In genomic region chr16:67749436-67750078, GRCh38 we compare ENCODE assay signal across 25 cellular contexts. TPM values are rescaled to one million over a fixed set of nuclear protein-coding genes. Genes with fewer than 3 reads are reported as not detected.
DNase-seq lines count a peak whose midpoint lies in the region; ATAC-seq and TF ChIP-seq lines count a peak whose summit lies in the region.
"Had no signal": no experiment of that assay in that cellular context is flagged by ENCODE, and none has a peak within 500 bp of the region (broad histone marks: within the 10 kb centered on the region; RNA-seq: fewer than 3 reads in every experiment).

No MANE protein-coding gene starts in this region.

- peaks cover 20% of the 10 kb centered on the region for H3K4me1 ChIP-seq in OCI-LY7 (ENCODE audit: insufficient read depth, low read length, poor library complexity, severe bottlenecking)

- H3K79me2 ChIP-seq in OCI-LY7 (ENCODE audit: insufficient read depth, low read depth, low read length), result no peaks in the 10 kb centered on the region

- no peak for TF ChIP-seq CTCF in OCI-LY7 (conservative IDR thresholded peaks at IDR 0.05; ENCODE audit: low read length)
- no peak for TF ChIP-seq CTCF in chondrocyte (IDR thresholded peaks at IDR 0.05)

- no peaks in the 10 kb centered on the region for H3K9me2 ChIP-seq in OCI-LY7 (ENCODE audit: insufficient read depth, low read length)

- H3K27ac Mint-ChIP-seq in stimulated activated memory B cell treated with anti-CD40 and anti-IgM and Interleukin-4, amounts not matched to agents 10 μg/mL and 1 μg/mL and 100 μg/mL, for 72 hours, result peak overlapping the region; percentile 62
- no peak overlapping the region for H3K27ac Mint-ChIP-seq in activated naive CD8-positive, alpha-beta T cell treated with anti-CD3 and anti-CD28 coated beads for 36 hours
- H3K27ac Mint-ChIP-seq in chondrocyte (ENCODE audit: unreplicated experiment), result no peak overlapping the region
- H3K27ac Mint-ChIP-seq: activated naive CD4-positive, alpha-beta T cell treated with anti-CD3 and anti-CD28 coated beads, Interleukin-2, amount 50 U/mL, for 24 hours; HFFc6 had no signal

- H3K4me3 ChIP-seq in OCI-LY7 (ENCODE audit: low read depth, low read length, poor library complexity, severe bottlenecking), result no peak overlapping the region
- H3K4me3 ChIP-seq: dorsolateral prefrontal cortex, SK-N-MC, transverse colon had no signal

- POLR2A ChIA-PET in OCI-LY7 (lab: Charles Lee), result interaction anchor here (0.7 to 1.3 kb wide), 2 partner anchors 12 to 20 kb away, joined by 3 to 6 read pairs; no protein-coding TSS in a partner anchor

- no peak overlapping the region for H2AFZ ChIP-seq in OCI-LY7 (ENCODE audit: low read length)

- H3K9me3 Mint-ChIP-seq in stimulated activated memory B cell treated with anti-CD40 and anti-IgM and Interleukin-4, amounts not matched to agents 10 μg/mL and 1 μg/mL and 100 μg/mL, for 72 hours, result no peaks in the 10 kb centered on the region
- no peaks in the 10 kb centered on the region for H3K9me3 Mint-ChIP-seq in activated naive CD8-positive, alpha-beta T cell treated with anti-CD3 and anti-CD28 coated beads for 36 hours
- H3K9me3 Mint-ChIP-seq in chondrocyte (ENCODE audit: low read depth), result no peaks in the 10 kb centered on the region
- H3K9me3 Mint-ChIP-seq: activated naive CD4-positive, alpha-beta T cell treated with anti-CD3 and anti-CD28 coated beads, Interleukin-2, amount 50 U/mL, for 24 hours; CD4-positive, alpha-beta memory T cell; central memory CD8-positive, alpha-beta T cell; HFFc6; memory B cell; naive B cell had no signal

- peak overlapping the region; percentile 26; the same call in 1 of the 2 replicates for H3K4me2 ChIP-seq in OCI-LY7 (ENCODE audit: low read length)
- H3K4me2 ChIP-seq: KMS-11 had no signal

- H3K4me3 Mint-ChIP-seq in stimulated activated memory B cell treated with anti-CD40 and anti-IgM and Interleukin-4, amounts not matched to agents 10 μg/mL and 1 μg/mL and 100 μg/mL, for 72 hours, result no peak overlapping the region
- H3K4me3 Mint-ChIP-seq in activated naive CD8-positive, alpha-beta T cell treated with anti-CD3 and anti-CD28 coated beads for 36 hours, result no peak overlapping the region
- no peak overlapping the region for H3K4me3 Mint-ChIP-seq in chondrocyte (ENCODE audit: unreplicated experiment)
- H3K4me3 Mint-ChIP-seq: activated naive CD4-positive, alpha-beta T cell treated with anti-CD3 and anti-CD28 coated beads, Interleukin-2, amount 50 U/mL, for 24 hours; CD4-positive, alpha-beta memory T cell; central memory CD8-positive, alpha-beta T cell; HFFc6; T-helper 17 cell had no signal

- CTCF ChIA-PET in OCI-LY7 (lab: Charles Lee; ENCODE audit: unreplicated experiment), result no interaction called here

- intact Hi-C loops in OCI-LY7 (cut with micrococcal nuclease; ENCODE audit: unreplicated experiment), result no loop called here

- H3K27me3 Mint-ChIP-seq in stimulated activated memory B cell treated with anti-CD40 and anti-IgM and Interleukin-4, amounts not matched to agents 10 μg/mL and 1 μg/mL and 100 μg/mL, for 72 hours, result no peaks in the 10 kb centered on the region
- H3K27me3 Mint-ChIP-seq in activated naive CD8-positive, alpha-beta T cell treated with anti-CD3 and anti-CD28 coated beads for 36 hours, result no peaks in the 10 kb centered on the region
- H3K27me3 Mint-ChIP-seq in chondrocyte (ENCODE audit: low read depth), result no peaks in the 10 kb centered on the region
- H3K27me3 Mint-ChIP-seq: activated naive CD4-positive, alpha-beta T cell treated with anti-CD3 and anti-CD28 coated beads, Interleukin-2, amount 50 U/mL, for 24 hours; CD4-positive, alpha-beta memory T cell; central memory CD8-positive, alpha-beta T cell; memory B cell; naive B cell; T-helper 17 cell had no signal

- H3K27ac ChIP-seq in OCI-LY7 (ENCODE audit: low read depth, low read length, poor library complexity, severe bottlenecking), result no peak overlapping the region
- H3K27ac ChIP-seq: dorsolateral prefrontal cortex, KMS-11, SK-N-MC, transverse colon had no signal

- peaks cover 18% of the 10 kb centered on the region for H3K36me3 Mint-ChIP-seq in stimulated activated memory B cell treated with anti-CD40 and anti-IgM and Interleukin-4, amounts not matched to agents 10 μg/mL and 1 μg/mL and 100 μg/mL, for 72 hours
- no peaks in the 10 kb centered on the region for H3K36me3 Mint-ChIP-seq in activated naive CD8-positive, alpha-beta T cell treated with anti-CD3 and anti-CD28 coated beads for 36 hours
- H3K36me3 Mint-ChIP-seq in chondrocyte (ENCODE audit: low read depth), result peaks cover 9% of the 10 kb centered on the region

- H4K20me1 ChIP-seq in OCI-LY7 (ENCODE audit: insufficient read depth, low read length), result no peaks in the 10 kb centered on the region

- H3K9me3 ChIP-seq in OCI-LY7 (ENCODE audit: low read length), result no peaks in the 10 kb centered on the region
- H3K9me3 ChIP-seq: transverse colon had no signal

- DNase-seq in GM19238 (ENCODE audit: insufficient read length, low spot score) (peak; percentile 30), OCI-LY7 (ENCODE audit: low spot score) (no peak), dermis blood vessel endothelial cell (no peak), T1000 (lab: John Stamatoyannopoulos, UW) (no peak), chondrocyte (ENCODE audit: low spot score) (no peak)
- no peak for DNase-seq in activated naive CD8-positive, alpha-beta T cell treated with anti-CD3 and anti-CD28 coated beads for 36 hours
- DNase-seq: activated CD4-positive, alpha-beta T cell treated with anti-CD3 and anti-CD28 coated beads for 48 hours; CD4-positive, alpha-beta memory T cell; DMS153; dorsolateral prefrontal cortex; HFFc6; left colon; naive B cell; NCI-H1436 treated with DMSO at 0.1 percent for 48 hours; NCI-H510A treated with DMSO at 0.1 percent for 48 hours; T-helper 17 cell had no signal

- peak; percentile 14 for ATAC-seq in esophagus mucosa
- ATAC-seq in stimulated activated memory B cell treated with anti-CD40 and anti-IgM and Interleukin-4, amounts not matched to agents 10 μg/mL and 1 μg/mL and 100 μg/mL, for 72 hours, result no peak
- ATAC-seq: T-helper 17 cell had no signal

- no TSS peak for BruUV-seq in OCI-LY7 (replicated peaks; lab: Mats Ljungman, UMichigan)

- H3K4me1 Mint-ChIP-seq in stimulated activated memory B cell treated with anti-CD40 and anti-IgM and Interleukin-4, amounts not matched to agents 10 μg/mL and 1 μg/mL and 100 μg/mL, for 72 hours, result peaks cover 25% of the 10 kb centered on the region
- H3K4me1 Mint-ChIP-seq in activated naive CD8-positive, alpha-beta T cell treated with anti-CD3 and anti-CD28 coated beads for 36 hours, result peaks cover 5% of the 10 kb centered on the region
- no peaks in the 10 kb centered on the region for H3K4me1 Mint-ChIP-seq in chondrocyte (ENCODE audit: low read depth)

- H3K36me3 ChIP-seq in OCI-LY7 (ENCODE audit: insufficient read depth, low read length), result no peaks in the 10 kb centered on the region

RNA-seq across cellular contexts. Expression of gene GFOD2, which starts 30.4 kb away (rescaled TPM):
- total RNA-seq in OCI-LY7 (2014; rRNA removed; shearing (Covaris generic)), result 13.2 and 16.2 TPM in 2 replicates
- total RNA-seq in OCI-LY7 (2022), result 18.0 and 18.5 TPM in 2 replicates
- 25.4 TPM for total RNA-seq in esophagus mucosa
- 10 to 100 TPM; 13.1 to 14.0 TPM for total RNA-seq in activated naive CD8-positive, alpha-beta T cell treated with anti-CD3 and anti-CD28 coated beads for 36 hours
- total RNA-seq in dermis blood vessel endothelial cell, result 69.8 and 88.1 TPM in 2 replicates
- 14.4 to 22.4 TPM (median 16.3 TPM) in 3 replicates for total RNA-seq in chondrocyte

RNA-seq across cellular contexts. Expression of gene RANBP10, which starts 56.8 kb away (rescaled TPM):
- total RNA-seq in OCI-LY7 (2014; rRNA removed; shearing (Covaris generic)), result 6.7 and 12.3 TPM in 2 replicates
- total RNA-seq in OCI-LY7 (2022) (20.0 and 21.4 TPM in 2 replicates), esophagus mucosa (20.1 TPM), dermis blood vessel endothelial cell (8.2 and 13.5 TPM in 2 replicates), chondrocyte (13.4 to 16.8 TPM (median 14.4 TPM) in 3 replicates)
- 10 to 100 TPM; 16.1 to 16.2 TPM for total RNA-seq in activated naive CD8-positive, alpha-beta T cell treated with anti-CD3 and anti-CD28 coated beads for 36 hours

RNA-seq across cellular contexts. Expression of gene TSNAXIP1, which starts 57.1 kb away (rescaled TPM):
- total RNA-seq in OCI-LY7 (2014; rRNA removed; shearing (Covaris generic)), result 0.28 and 0.76 TPM in 2 replicates
- total RNA-seq in OCI-LY7 (2022), result 0.68 and 0.91 TPM in 2 replicates
- 0.40 TPM for total RNA-seq in esophagus mucosa
- under 1 TPM; 0.70 to 0.72 TPM for total RNA-seq in activated naive CD8-positive, alpha-beta T cell treated with anti-CD3 and anti-CD28 coated beads for 36 hours
- 0.47 and 0.85 TPM in 2 replicates for total RNA-seq in dermis blood vessel endothelial cell
- total RNA-seq in chondrocyte, result 1.8 to 3.1 TPM (median 2.3 TPM) in 3 replicates
- total RNA-seq: RPMI7951 had no signal
